ENCODE assay signal across 11 cellular contexts in genomic region chr16:2769100-2769529, GRCh38. TPM values are rescaled to one million over a fixed set of nuclear protein-coding genes. Genes with fewer than 3 reads are reported as not detected.
A peak's percentile ranks its signal among the peaks of the same experiment; 100 is the strongest.
DNase-seq lines count a peak whose midpoint lies in the region; ATAC-seq and TF ChIP-seq lines count a peak whose summit lies in the region.
"Had no signal": no experiment of that assay in that cellular context is flagged by ENCODE, and none has a peak within 500 bp of the region (broad histone marks: within the 10 kb centered on the region; RNA-seq: fewer than 3 reads in every experiment).

No MANE protein-coding gene starts in this region.

- no peaks in the 10 kb centered on the region for H3K27me3 Mint-ChIP-seq in dendritic cell treated with granulocyte-macrophage colony-stimulating factor and Interleukin-4, amounts not matched to agents 40 ng/mL and 50 ng/mL, for 4 days
- no peaks in the 10 kb centered on the region for H3K27me3 Mint-ChIP-seq in nephron (ENCODE audit: low read depth)

- ATAC-seq in left cardiac atrium (no peak), HG03432 (IDR thresholded peaks at IDR 0.05; ENCODE audit: unreplicated experiment) (no peak)

- peaks cover 89% of the 10 kb centered on the region for H3K36me3 ChIP-seq in right atrium auricular region
- peaks cover 4 to 81% of the 10 kb centered on the region in 2 donors for H3K36me3 ChIP-seq in vagina

- peaks cover 75% of the 10 kb centered on the region for H3K4me1 Mint-ChIP-seq in dendritic cell treated with granulocyte-macrophage colony-stimulating factor and Interleukin-4, amounts not matched to agents 40 ng/mL and 50 ng/mL, for 4 days (ENCODE audit: low read depth)
- peaks cover 25% of the 10 kb centered on the region for H3K4me1 Mint-ChIP-seq in nephron

- TF ChIP-seq CTCF in right atrium auricular region (IDR thresholded peaks at IDR 0.05), result no peak
- no peak for TF ChIP-seq CTCF in nephron (IDR thresholded peaks at IDR 0.05; ENCODE audit: unreplicated experiment in 3 of 3)
- no peak for TF ChIP-seq CTCF in vagina (IDR thresholded peaks at IDR 0.05)

- H3K9me3 ChIP-seq in right atrium auricular region (no peaks in the 10 kb centered on the region), vagina (no peaks in the 10 kb centered on the region)

- peak overlapping the region; percentile 37 for H3K4me3 Mint-ChIP-seq in dendritic cell treated with granulocyte-macrophage colony-stimulating factor and Interleukin-4, amounts not matched to agents 40 ng/mL and 50 ng/mL, for 4 days
- no peak overlapping the region for H3K4me3 Mint-ChIP-seq in nephron

- H3K4me3 ChIP-seq in right atrium auricular region, result no peak overlapping the region
- H3K4me3 ChIP-seq in vagina, result no peak overlapping the region

- peaks cover 100% of the 10 kb centered on the region for H3K36me3 Mint-ChIP-seq in dendritic cell treated with granulocyte-macrophage colony-stimulating factor and Interleukin-4, amounts not matched to agents 40 ng/mL and 50 ng/mL, for 4 days (ENCODE audit: low read depth)
- H3K36me3 Mint-ChIP-seq in nephron (ENCODE audit: low read depth), result peaks cover 86% of the 10 kb centered on the region

- no peaks in the 10 kb centered on the region for H3K9me3 Mint-ChIP-seq in dendritic cell treated with granulocyte-macrophage colony-stimulating factor and Interleukin-4, amounts not matched to agents 40 ng/mL and 50 ng/mL, for 4 days
- peaks cover 8% of the 10 kb centered on the region for H3K9me3 Mint-ChIP-seq in nephron

- DNase-seq in left cardiac atrium (peak; percentile 20), right atrium auricular region (ENCODE audit: low spot score) (no peak), vagina (ENCODE audit: extremely low spot score in 2 of 2) (no peak), T-helper 9 cell (no peak), NCI-H2107 treated with DMSO at 0.1 percent for 48 hours (lab: John Stamatoyannopoulos, UW; ENCODE audit: unreplicated experiment) (no peak)
- DNase-seq: DMS53; stimulated activated CD4-positive, alpha-beta T cell treated with anti-CD3 and anti-CD28 coated beads, Interleukin-12 subunit alpha, Interleukin-12 subunit beta, amount 100 ng/mL, for 4 hours had no signal

- peaks cover 3 to 20% of the 10 kb centered on the region in 2 donors for H3K4me1 ChIP-seq in right atrium auricular region
- H3K4me1 ChIP-seq in vagina, result peaks cover 55% of the 10 kb centered on the region

- H3K27ac ChIP-seq in right atrium auricular region, result no peak overlapping the region
- peak overlapping the region; percentile 56 for H3K27ac ChIP-seq in vagina
- H3K27ac ChIP-seq: foreskin keratinocyte had no signal

- peak overlapping the region; percentile 25 for H3K27ac Mint-ChIP-seq in dendritic cell treated with granulocyte-macrophage colony-stimulating factor and Interleukin-4, amounts not matched to agents 40 ng/mL and 50 ng/mL, for 4 days
- peak overlapping the region; percentile 23 to 76 (median 32) for H3K27ac Mint-ChIP-seq in nephron

- TF ChIP-seq POLR2A in vagina (IDR thresholded peaks at IDR 0.05), result no peak

- H3K27me3 ChIP-seq in right atrium auricular region (no peaks in the 10 kb centered on the region), vagina (no peaks in the 10 kb centered on the region)
- H3K27me3 ChIP-seq: foreskin keratinocyte had no signal

- intact Hi-C loops in left cardiac atrium (cut with DNase I), result no loop called here
- intact Hi-C loops in dendritic cell treated with granulocyte-macrophage colony-stimulating factor and Interleukin-4, amounts not matched to agents 40 ng/mL and 50 ng/mL, for 4 days (cut with micrococcal nuclease), result no loop called here
- intact Hi-C loops in vagina (cut with DNase I), result no loop called here

RNA-seq across cellular contexts. Expression of gene ELOB, which starts 8.0 kb away (rescaled TPM):
- 100 to 1,000 TPM; 262 to 270 TPM for total RNA-seq in left cardiac atrium
- 100 to 1,000 TPM; 408 to 856 TPM for total RNA-seq in right atrium auricular region
- total RNA-seq in vagina, result 530 TPM

RNA-seq across cellular contexts. Expression of gene SRRM2, which starts 16.7 kb away (rescaled TPM):
- total RNA-seq in left cardiac atrium (100 to 1,000 TPM; 266 to 321 TPM), right atrium auricular region (100 to 1,000 TPM; 118 to 174 TPM), vagina (534 TPM)

RNA-seq across cellular contexts. Expression of gene PRSS33, which starts 18.2 kb away (rescaled TPM):
- not detected for total RNA-seq in left cardiac atrium
- not detected for total RNA-seq in right atrium auricular region
- not detected for total RNA-seq in vagina
- total RNA-seq: foreskin keratinocyte had no signal

RNA-seq across cellular contexts. Expression of gene PRSS41, which starts 29.2 kb away (rescaled TPM):
- total RNA-seq in left cardiac atrium (not detected), right atrium auricular region (not detected), vagina (not detected)
- total RNA-seq: foreskin keratinocyte had no signal

RNA-seq across cellular contexts. Expression of gene PRSS21, which starts 47.9 kb away (rescaled TPM):
- total RNA-seq in left cardiac atrium (not detected), right atrium auricular region (not detected), vagina (not detected)
